Comparison of ENCODE assay signal across 29 cellular contexts in genomic region chr2:234640657-234641056, GRCh38.
DNase-seq lines count a peak whose midpoint lies in the region; ATAC-seq, FAIRE-seq and TF ChIP-seq lines count a peak whose summit lies in the region.
"Had no signal": no experiment of that assay in that cellular context is flagged by ENCODE, and none has a peak within 500 bp of the region (broad histone marks: within the 10 kb centered on the region; RNA-seq: fewer than 3 reads in every experiment).

No MANE protein-coding gene starts in this region.

- no peak overlapping the region for H2BK20ac ChIP-seq in IMR-90 (ENCODE audit: low read depth, low read length)
- H2BK20ac ChIP-seq in H1 (ENCODE audit: low read length), result peak overlapping the region; percentile 95; the same call in 1 of the 2 replicates

- no peak overlapping the region for H3K56ac ChIP-seq in IMR-90 (ENCODE audit: extremely low read depth, insufficient read depth, low read length)
- no peak overlapping the region for H3K56ac ChIP-seq in H1 (replicated peaks; ENCODE audit: insufficient read length, low read depth, low read length)

- no peaks in the 10 kb centered on the region for H3K27me3 ChIP-seq in IMR-90 (ENCODE audit: control insufficient read depth, insufficient read depth, low read length)
- no peaks in the 10 kb centered on the region for H3K27me3 ChIP-seq in H1 (replicated peaks in 1 of 4; ENCODE audit: control insufficient read depth in 3 of 4, extremely low read depth in 1 of 4, insufficient read depth in 3 of 4, low read length in 3 of 4)
- H3K27me3 ChIP-seq in gastroesophageal sphincter, result peaks cover 9% of the 10 kb centered on the region
- H3K27me3 ChIP-seq: BLaER1, SJCRH30 had no signal

- no peak overlapping the region for H2BK12ac ChIP-seq in H1 (ENCODE audit: low read depth, low read length)

- CTCF ChIA-PET in A549 (lab: Yijun Ruan, JAX), result interaction anchor here (1.0 kb wide), 1 partner anchor 16 kb away, joined by 4 read pairs; no protein-coding TSS in a partner anchor
- CTCF ChIA-PET in IMR-90 (lab: Yijun Ruan, JAX), result interaction anchor here (0.6 kb wide), 1 partner anchor 73 kb away, joined by 3 read pairs; no protein-coding TSS in a partner anchor
- CTCF ChIA-PET in H1 (lab: Charles Lee; ENCODE audit: partially characterized antibody), result no interaction called here

- H3K36me3 ChIP-seq in IMR-90 (ENCODE audit: control insufficient read depth, insufficient read depth, low read length) (no peaks in the 10 kb centered on the region), H1 (ENCODE audit: control insufficient read depth in 2 of 4, insufficient read depth in 4 of 4, low read length in 3 of 4) (no peaks in the 10 kb centered on the region; a peak in 1 of 8 replicates), gastroesophageal sphincter (no peaks in the 10 kb centered on the region)
- H3K36me3 ChIP-seq: BLaER1, HAP-1, SJCRH30 had no signal

- H2BK120ac ChIP-seq in IMR-90 (ENCODE audit: low read depth, low read length) (no peak overlapping the region), H1 (replicated peaks; ENCODE audit: low read depth, low read length) (no peak overlapping the region)

- BruUV-seq in IMR-90 (replicated peaks; lab: Mats Ljungman, UMichigan), result no TSS peak

- no peak for TF ChIP-seq EP300 in A549 (IDR thresholded peaks at IDR 0.05)
- TF ChIP-seq EP300 in H1 (IDR thresholded peaks at IDR 0.05; ENCODE audit: borderline replicate concordance in 1 of 2, low read depth in 2 of 2, low read length in 2 of 2), result no peak
- TF ChIP-seq EP300 in gastroesophageal sphincter (IDR thresholded peaks at IDR 0.05), result no peak

- H3K4me2 ChIP-seq in A549 (peak overlapping the region; percentile 32; the same call in 2 of the 3 replicates), IMR-90 (ENCODE audit: low read depth, low read length) (no peak overlapping the region), H1 (ENCODE audit: insufficient read depth in 1 of 2, low read depth in 2 of 2, low read length in 2 of 2) (no peak overlapping the region)
- H3K4me2 ChIP-seq: BLaER1, GM23338 had no signal

- H3K4me1 ChIP-seq in A549 (peaks cover 8% of the 10 kb centered on the region; the same call in 1 of the 3 replicates), IMR-90 (ENCODE audit: control insufficient read depth, insufficient read depth, low read length) (no peaks in the 10 kb centered on the region), H1 (replicated peaks in 1 of 4; ENCODE audit: control insufficient read depth in 3 of 4, insufficient read depth in 4 of 4, low read length in 3 of 4) (peaks cover 0 to 4% (median 0%) of the 10 kb centered on the region in 4 experiments; a peak in 1 of 7 replicates), gastroesophageal sphincter (no peaks in the 10 kb centered on the region)
- H3K4me1 ChIP-seq: BLaER1, HAP-1, SJCRH30 had no signal

- no peak overlapping the region for H2AK9ac ChIP-seq in IMR-90 (replicated peaks; ENCODE audit: low read depth, low read length, poor library complexity)

- no peaks in the 10 kb centered on the region for H3K9me1 ChIP-seq in IMR-90 (ENCODE audit: insufficient read depth, low read length)

- no peak overlapping the region for H4K8ac ChIP-seq in IMR-90 (ENCODE audit: low read depth in 2 of 2, low read length in 2 of 2)
- no peak overlapping the region for H4K8ac ChIP-seq in H1 (ENCODE audit: extremely low read depth, insufficient read depth, low read length)

- H4K20me1 ChIP-seq in IMR-90 (ENCODE audit: insufficient read depth, low read length) (no peaks in the 10 kb centered on the region), H1 (replicated peaks in 1 of 2; ENCODE audit: control insufficient read depth in 1 of 2, insufficient read depth in 2 of 2, low read length in 2 of 2) (no peaks in the 10 kb centered on the region)
- H4K20me1 ChIP-seq: BLaER1 had no signal

- H3K18ac ChIP-seq in IMR-90 (ENCODE audit: low read depth, low read length), result no peak overlapping the region
- no peak overlapping the region for H3K18ac ChIP-seq in H1 (ENCODE audit: extremely low read depth, low read length)

- no peak overlapping the region for H2AK5ac ChIP-seq in IMR-90 (ENCODE audit: low read depth, low read length)
- H2AK5ac ChIP-seq in H1 (ENCODE audit: low read depth, low read length), result no peak overlapping the region

- no peaks in the 10 kb centered on the region for H3K79me2 ChIP-seq in H1 (ENCODE audit: control insufficient read depth in 1 of 2, insufficient read depth in 2 of 2, low read length in 2 of 2)

- H3K27ac ChIP-seq in A549 (peak overlapping the region; percentile 13 to 61; a peak in 3 of 6 replicates), IMR-90 (ENCODE audit: insufficient read depth, low read length) (no peak overlapping the region), H1 (ENCODE audit: low read depth, low read length) (no peak overlapping the region), gastroesophageal sphincter (no peak overlapping the region)
- H3K27ac ChIP-seq: BLaER1, HL-60, SJCRH30 had no signal

- H2BK15ac ChIP-seq in IMR-90 (ENCODE audit: low read depth, low read length) (no peak overlapping the region), H1 (ENCODE audit: low read length) (no peak overlapping the region)

- POLR2A ChIA-PET in A549 (lab: Yijun Ruan, JAX), result no interaction called here
- POLR2A ChIA-PET in IMR-90 (lab: Charles Lee; ENCODE audit: unreplicated experiment), result no interaction called here
- POLR2A ChIA-PET in H1 (lab: Charles Lee; ENCODE audit: partially characterized antibody), result no interaction called here

- H4K5ac ChIP-seq in IMR-90 (ENCODE audit: low read depth, low read length) (no peak overlapping the region), H1 (ENCODE audit: insufficient read length, low read depth, low read length) (no peak overlapping the region)

- WGBS in A549 (ENCODE audit: missing lambda C conversion rate), result 4% methylated on average over 1 of the region's 1 CpG
- WGBS in IMR-90 (ENCODE audit: extremely low coverage in 2 of 2, insufficient read length in 1 of 2), 2 experiments, result no CpG with 5 or more reads among the region's 1 CpG
- WGBS in H1 (ENCODE audit: extremely low coverage in 1 of 2, insufficient coverage in 1 of 2, insufficient read length in 1 of 2, insufficient replicate concordance in 2 of 2, low coverage in 1 of 2, low lambda C conversion rate in 2 of 2, missing lambda C conversion rate in 1 of 2), 2 experiments, result 85% methylated on average over 1 of the region's 1 CpG; no CpG with 5 or more reads in 1 of the 2 experiments
- 60 to 88% methylated on average over 1 of the region's 1 CpG for WGBS in gastroesophageal sphincter (ENCODE audit: low coverage in 1 of 2), 2 donors

- TF ChIP-seq CTCF in A549 (IDR thresholded peaks at IDR 0.05) (no peak), IMR-90 (conservative IDR thresholded peaks at IDR 0.05; ENCODE audit: low read depth, low read length) (no peak), H1 (IDR thresholded peaks at IDR 0.05; ENCODE audit: control extremely low read depth in 1 of 3, insufficient read depth in 1 of 3, low read depth in 1 of 3, low read length in 3 of 3) (no peak), gastroesophageal sphincter (IDR thresholded peaks at IDR 0.05) (no peak)

- FAIRE-seq in A549 (lab: Jason Lieb, UNC) (no peak), H1 (lab: Jason Lieb, UNC) (no peak)
- FAIRE-seq: G401.6, K562 had no signal

- no peak for TF ChIP-seq RAD21 in A549 (conservative IDR thresholded peaks at IDR 0.05 in 1 of 2, IDR thresholded peaks at IDR 0.05 in 1 of 2)
- TF ChIP-seq RAD21 in IMR-90 (IDR thresholded peaks at IDR 0.05; ENCODE audit: low read length), result no peak
- no peak for TF ChIP-seq RAD21 in H1 (IDR thresholded peaks at IDR 0.05 in 1 of 2, conservative IDR thresholded peaks at IDR 0.05 in 1 of 2; ENCODE audit: low read depth in 2 of 2, low read length in 2 of 2)

- no peak overlapping the region for H4K91ac ChIP-seq in IMR-90 (ENCODE audit: insufficient read depth, low read depth, low read length)
- H4K91ac ChIP-seq in H1 (replicated peaks; ENCODE audit: insufficient read length, low read length), result no peak overlapping the region

- dilution Hi-C loops in IMR-90 (cut with HindIII; ENCODE audit: low sequenced_read_pairs, unreplicated experiment), result no loop called here

- H3K9ac ChIP-seq in IMR-90 (ENCODE audit: low read depth, low read length) (no peak overlapping the region), H1 (replicated peaks in 1 of 4; ENCODE audit: extremely low read depth in 1 of 4, low read depth in 3 of 4, low read length in 3 of 4) (no peak overlapping the region)
- H3K9ac ChIP-seq: BLaER1 had no signal

- no peak overlapping the region for H2BK5ac ChIP-seq in IMR-90 (ENCODE audit: low read depth, low read length, poor library complexity, severe bottlenecking)
- H2BK5ac ChIP-seq in H1 (ENCODE audit: low read depth, low read length), result no peak overlapping the region

- in situ Hi-C loops in IMR-90 (cut with MboI; ENCODE audit: low sequenced_read_pairs), result no loop called here

- H3K9me3 ChIP-seq in A549, result peaks cover 32% of the 10 kb centered on the region
- peaks cover 15% of the 10 kb centered on the region for H3K9me3 ChIP-seq in IMR-90 (ENCODE audit: control insufficient read depth, insufficient read depth, low read length)
- peaks cover 11 to 14% of the 10 kb centered on the region in 2 experiments for H3K9me3 ChIP-seq in H1 (ENCODE audit: insufficient read depth in 2 of 2, low read depth in 1 of 2, low read length in 1 of 2)
- peaks cover 0 to 15% (median 0%) of the 10 kb centered on the region in 3 donors for H3K9me3 ChIP-seq in gastroesophageal sphincter
- H3K9me3 ChIP-seq: HAP-1 had no signal

- intact Hi-C loops in IMR-90 (cut with micrococcal nuclease), result no loop called here
- intact Hi-C loops in sciatic nerve (cut with DNase I), result no loop called here

- H3K4ac ChIP-seq in IMR-90 (ENCODE audit: low read depth, low read length) (no peak overlapping the region), H1 (replicated peaks; ENCODE audit: insufficient read length, low read depth, low read length) (no peak overlapping the region)

- no peaks in the 10 kb centered on the region for H3K23me2 ChIP-seq in H1 (ENCODE audit: low read depth, low read length)

- no peak overlapping the region for H3K23ac ChIP-seq in IMR-90 (ENCODE audit: low read depth, low read length)
- no peak overlapping the region for H3K23ac ChIP-seq in H1 (ENCODE audit: insufficient read length)

- DNase-seq in A549 (ENCODE audit: low read depth in 1 of 2, low spot score in 1 of 2) (peak in 1 of 2 experiments; percentile 14), IMR-90 (peak; percentile 17), H1 (ENCODE audit: low read depth in 1 of 2, low spot score in 2 of 2) (no peak), kidney glomerular epithelial cell (lab: John Stamatoyannopoulos, UW) (peak; percentile 38), sciatic nerve (ENCODE audit: low spot score) (no peak)
- DNase-seq: 8988T; CD4-positive, CD25-positive, alpha-beta regulatory T cell; DMS53; HFFc6; Kasumi-1; NCI-H1105 treated with DMSO at 0.1 percent for 48 hours; NCI-H146; NCI-H1930; NCI-H2107; NCI-H446; NCI-H524 treated with DMSO at 0.1 percent for 48 hours; NCI-H774; SJCRH30 had no signal

- H3K14ac ChIP-seq in IMR-90 (replicated peaks; ENCODE audit: low read depth, low read length) (no peak overlapping the region), H1 (ENCODE audit: insufficient read length) (no peak overlapping the region)

- H3K4me3 ChIP-seq in A549 (no peak overlapping the region), IMR-90 (ENCODE audit: insufficient read depth, low read depth, low read length) (no peak overlapping the region), H1 (ENCODE audit: extremely low read depth in 1 of 4, insufficient read depth in 2 of 4, low read depth in 3 of 4, low read length in 4 of 4) (no peak overlapping the region), gastroesophageal sphincter (no peak overlapping the region)
- H3K4me3 ChIP-seq: BLaER1, GM23338, HAP-1, K562, SJCRH30 had no signal

- H2AFZ ChIP-seq in IMR-90 (replicated peaks; ENCODE audit: low read length, poor library complexity) (no peak overlapping the region), H1 (ENCODE audit: low read length) (no peak overlapping the region)
- H2AFZ ChIP-seq: GM23338 had no signal

- ATAC-seq in A549 (peak in 1 of 2 experiments; percentile 52; a peak in 2 of 6 replicates), IMR-90 (ENCODE audit: low read depth) (no peak), HG03045 (IDR thresholded peaks at IDR 0.05; ENCODE audit: unreplicated experiment) (no peak), sciatic nerve (no peak), gastroesophageal sphincter (no peak), GM21526 (IDR thresholded peaks at IDR 0.05; ENCODE audit: low FRiP score, unreplicated experiment) (no peak)
- ATAC-seq: K562, Right ventricle myocardium inferior, SK-N-SH treated with all-trans-retinoic acid at 6 μM for 48 hours had no signal

- H3K79me1 ChIP-seq in IMR-90 (ENCODE audit: low read depth in 1 of 2, low read length in 2 of 2) (no peaks in the 10 kb centered on the region), H1 (ENCODE audit: low read depth, low read length) (no peaks in the 10 kb centered on the region)

- TF ChIP-seq POLR2A in A549 (IDR thresholded peaks at IDR 0.05; ENCODE audit: low read length) (no peak), IMR-90 (IDR thresholded peaks at IDR 0.05; ENCODE audit: low read depth, low read length) (no peak), H1 (IDR thresholded peaks at IDR 0.05; ENCODE audit: control extremely low read depth in 1 of 2, low read depth in 2 of 2, low read length in 2 of 2) (no peak), gastroesophageal sphincter (IDR thresholded peaks at IDR 0.05) (no peak)

Comparison
In these comparisons a context has a peak if more than half of its experiments do, and no peak if none do; other contexts are left out.
1. DNase-seq: peak in IMR-90 (single experiment) and kidney glomerular epithelial cell (single experiment); none in H1 (0 of 2) and sciatic nerve (single experiment).
2. H3K27ac ChIP-seq: peak in A549 (2 of 2); none in IMR-90 (single experiment), H1 (single experiment) and gastroesophageal sphincter (0 of 4).